In the genomic region with DNA sequence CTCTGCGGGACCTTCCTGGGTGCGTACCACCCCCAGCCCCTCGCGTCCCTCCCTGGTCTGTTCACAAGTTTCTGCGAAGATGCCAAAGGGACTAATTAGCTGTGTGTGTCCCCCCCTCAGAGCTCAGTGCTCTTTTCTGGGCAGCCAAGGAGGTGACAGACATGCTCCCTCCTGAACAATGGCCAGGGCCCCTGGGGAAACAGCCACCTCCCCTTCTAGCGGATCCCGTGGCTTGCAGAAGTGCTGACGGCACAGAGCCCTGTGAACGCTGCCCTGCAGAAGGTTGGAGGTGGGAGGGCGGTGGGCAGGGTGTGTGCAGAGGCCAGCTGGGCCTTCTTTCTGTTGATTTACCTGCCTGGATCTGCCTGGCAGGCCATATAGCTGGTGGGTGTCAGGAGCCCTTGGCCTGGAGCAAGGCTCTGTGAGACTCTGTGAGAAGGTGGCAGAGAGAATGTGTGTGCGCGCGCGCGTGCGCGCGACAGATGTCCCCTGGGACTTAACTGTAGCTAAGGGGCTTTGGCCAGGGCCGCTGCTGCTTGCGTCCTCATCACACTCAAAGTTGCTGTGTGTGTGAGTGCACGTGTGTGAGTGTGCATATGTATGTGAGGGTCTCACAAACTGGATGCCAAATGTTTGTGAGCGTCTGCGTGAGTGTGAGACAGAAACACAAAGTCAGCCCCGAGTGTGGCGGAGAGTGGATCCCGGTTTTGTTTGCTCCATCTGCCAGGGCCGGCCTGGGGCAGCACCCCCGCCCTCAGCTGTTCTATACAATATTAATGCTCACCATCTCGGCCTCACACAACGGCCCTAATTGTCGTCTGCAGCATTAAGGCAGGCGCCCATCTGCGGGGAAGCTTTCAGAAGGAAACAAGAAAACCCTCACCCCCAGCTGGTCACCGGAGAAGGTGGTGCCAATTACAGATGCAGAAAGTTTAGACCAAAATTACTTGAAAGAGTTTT, we compare ENCODE assay signal across 17 cellular contexts. TPM values are rescaled to one million over a fixed set of nuclear protein-coding genes. Genes with fewer than 3 reads are reported as not detected.
DNase-seq lines count a peak whose midpoint lies in the region; ATAC-seq and TF ChIP-seq lines count a peak whose summit lies in the region.
"Had no signal": no experiment of that assay in that cellular context is flagged by ENCODE, and none has a peak within 500 bp of the region (broad histone marks: within the 10 kb centered on the region; RNA-seq: fewer than 3 reads in every experiment).

No MANE protein-coding gene starts in this region.

- in situ Hi-C loops in mammary epithelial cell (cut with MboI; ENCODE audit: low sequenced_read_pairs in 2 of 2) = no loop called here

- no peak overlapping the region for H2AFZ ChIP-seq in mammary epithelial cell (ENCODE audit: low read depth, low read length)

- no peaks in the 10 kb centered on the region for H3K79me2 ChIP-seq in mammary epithelial cell (ENCODE audit: insufficient read depth, low read length)

- H3K4me3 ChIP-seq in right cardiac atrium (ENCODE audit: low read length) (no peak overlapping the region), endodermal cell (ENCODE audit: low read length) (peak overlapping the region; percentile 81), esophagus squamous epithelium (no peak overlapping the region), mammary epithelial cell (replicated peaks in 1 of 3; ENCODE audit: insufficient read depth in 1 of 3, low read depth in 2 of 3, low read length in 3 of 3) (no peak overlapping the region)
- H3K4me3 ChIP-seq: lung had no signal

- intact Hi-C loops in right cardiac atrium (cut with DNase I) (no loop called here), left cardiac atrium (cut with DNase I) (no loop called here), esophagus squamous epithelium (cut with DNase I) (no loop called here), mammary epithelial cell (cut with micrococcal nuclease) (no loop called here)

- CTCF ChIA-PET in mammary epithelial cell (lab: Charles Lee; ENCODE audit: low non-redundant PET) = no interaction called here

- ATAC-seq in right cardiac atrium = no peak
- ATAC-seq in left cardiac atrium = no peak

- no peaks in the 10 kb centered on the region for H4K20me1 ChIP-seq in mammary epithelial cell (ENCODE audit: insufficient read depth, low read length)

- H3K4me2 ChIP-seq in mammary epithelial cell (ENCODE audit: insufficient read depth, low read depth, low read length) = no peak overlapping the region

- H3K27me3 Mint-ChIP-seq in endodermal cell (ENCODE audit: insufficient read depth) = peaks cover 16% of the 10 kb centered on the region

- no peak for TF ChIP-seq CTCF in endodermal cell (conservative IDR thresholded peaks at IDR 0.05)
- TF ChIP-seq CTCF in esophagus squamous epithelium (IDR thresholded peaks at IDR 0.05) = no peak
- no peak for TF ChIP-seq CTCF in mammary epithelial cell (conservative IDR thresholded peaks at IDR 0.05 in 1 of 2, IDR thresholded peaks at IDR 0.05 in 1 of 2; ENCODE audit: extremely low read depth in 1 of 2, insufficient read depth in 1 of 2, low read depth in 1 of 2, low read length in 2 of 2)

- H3K27me3 ChIP-seq in right cardiac atrium (ENCODE audit: control insufficient read depth, insufficient read depth) (no peaks in the 10 kb centered on the region), endodermal cell (ENCODE audit: control insufficient read depth, insufficient read depth, low read length, poor library complexity, severe bottlenecking) (peaks cover 23% of the 10 kb centered on the region), esophagus squamous epithelium (peaks cover 3 to 100% (median 9%) of the 10 kb centered on the region in 4 donors), mammary epithelial cell (ENCODE audit: insufficient read depth, low read length) (peaks cover 21% of the 10 kb centered on the region)

- 47% methylated on average over 34 of the region's 34 CpGs for WGBS in right cardiac atrium
- WGBS in endodermal cell (ENCODE audit: insufficient coverage in 1 of 2, insufficient read length in 1 of 2), 2 experiments = 38 to 45% methylated on average over 19 to 34 of the region's 34 CpGs
- WGBS in esophagus squamous epithelium, 2 donors = 45 to 63% methylated on average over 23 to 32 of the region's 34 CpGs
- 54% methylated on average over 27 of the region's 34 CpGs for WGBS in mammary epithelial cell (ENCODE audit: low coverage, missing lambda C conversion rate)

- DNase-seq in right cardiac atrium (peak in 2 of 3 donors; percentile 10 to 23), left cardiac atrium (no peak), NCI-H2171 (lab: John Stamatoyannopoulos, UW) (peak; percentile 66), endodermal cell (peak; percentile 90), AG20443 (ENCODE audit: low spot score) (no peak), activated gamma-delta T cell (lab: John Stamatoyannopoulos, UW) (no peak), esophagus squamous epithelium (lab: John Stamatoyannopoulos, UW) (no peak), mammary epithelial cell (no peak)
- DNase-seq: activated T-cell treated with anti-CD3 and anti-CD28 coated beads, Interleukin-2, amount 50 U/mL, for 1 hour; NCI-H1930 had no signal

- H3K4me1 ChIP-seq in right cardiac atrium (ENCODE audit: control insufficient read depth, insufficient read depth, low read length) (no peaks in the 10 kb centered on the region), endodermal cell (ENCODE audit: control insufficient read depth, insufficient read depth, low read length) (peaks cover 7% of the 10 kb centered on the region), esophagus squamous epithelium (peaks cover 0 to 23% (median 4%) of the 10 kb centered on the region in 3 donors), mammary epithelial cell (ENCODE audit: insufficient read depth, low read length) (no peaks in the 10 kb centered on the region)

- H3K9me3 Mint-ChIP-seq in endodermal cell = no peaks in the 10 kb centered on the region
- H3K9me3 Mint-ChIP-seq: central memory CD8-positive, alpha-beta T cell; nephron had no signal

- H3K36me3 ChIP-seq in endodermal cell (ENCODE audit: control insufficient read depth, insufficient read depth, low read length) (no peaks in the 10 kb centered on the region), esophagus squamous epithelium (no peaks in the 10 kb centered on the region), mammary epithelial cell (ENCODE audit: insufficient read depth, low read length) (no peaks in the 10 kb centered on the region)

- BruUV-seq in mammary epithelial cell (replicated peaks; lab: Mats Ljungman, UMichigan) = no TSS peak

- H3K4me1 Mint-ChIP-seq in endodermal cell = peaks cover 39% of the 10 kb centered on the region

- no peaks in the 10 kb centered on the region for H3K36me3 Mint-ChIP-seq in endodermal cell (ENCODE audit: low read depth)

- H3K9me3 ChIP-seq in right cardiac atrium (ENCODE audit: control insufficient read depth, low read length) (no peaks in the 10 kb centered on the region), endodermal cell (ENCODE audit: control insufficient read depth, low read length) (no peaks in the 10 kb centered on the region), esophagus squamous epithelium (no peaks in the 10 kb centered on the region), mammary epithelial cell (replicated peaks; ENCODE audit: insufficient read depth, low read length) (no peaks in the 10 kb centered on the region)

- peak overlapping the region; percentile 36 for H3K9ac ChIP-seq in endodermal cell (ENCODE audit: extremely low read depth, low read length, poor library complexity, severe bottlenecking)
- H3K9ac ChIP-seq in mammary epithelial cell (ENCODE audit: insufficient read depth, low read length) = no peak overlapping the region

- dilution Hi-C loops in mammary epithelial cell (cut with HindIII; ENCODE audit: low sequenced_read_pairs) = loop anchor here (5.0 kb wide), 3 partner anchors 56 to 86 kb away; no protein-coding TSS in a partner anchor

- H3K27ac ChIP-seq in right cardiac atrium (ENCODE audit: low read length) (no peak overlapping the region), endodermal cell (ENCODE audit: low read depth, low read length) (peak overlapping the region; percentile 92), esophagus squamous epithelium (no peak overlapping the region), mammary epithelial cell (ENCODE audit: insufficient read depth, low read depth, low read length) (no peak overlapping the region)

- no peak for TF ChIP-seq POLR2A in esophagus squamous epithelium (IDR thresholded peaks at IDR 0.05)

- peak overlapping the region; percentile 46 for H3K4me3 Mint-ChIP-seq in endodermal cell
- H3K4me3 Mint-ChIP-seq: central memory CD8-positive, alpha-beta T cell; nephron had no signal

- peak overlapping the region; percentile 87 for H3K27ac Mint-ChIP-seq in endodermal cell
- H3K27ac Mint-ChIP-seq: nephron had no signal

RNA-seq across cellular contexts. Expression of gene MYT1, which starts 3.4 kb away (rescaled TPM):
- total RNA-seq in right cardiac atrium (1 to 10 TPM in 3 of 4 donors, under 1 TPM in 1; 0.31 to 1.5 (median 1.3) TPM), left cardiac atrium (under 1 TPM; 0.21 to 0.34 TPM), endodermal cell (1 to 10 TPM; 2.4 to 4.5 TPM), esophagus squamous epithelium (not detected), mammary epithelial cell (not detected)
- polyA plus RNA-seq in right cardiac atrium (0.57 TPM), mammary epithelial cell (0.02 TPM)
- 9.6 TPM for polyA plus RNA-seq in endodermal cell (2013, experiment 1 of 2)
- 8.4 TPM for polyA plus RNA-seq in endodermal cell (2013, experiment 2 of 2)
- polyA minus RNA-seq in mammary epithelial cell = not detected
- total RNA-seq: fibroblast of villous mesenchyme, sciatic nerve, subcutaneous adipose tissue had no signal

RNA-seq across cellular contexts. Expression of gene NPBWR2, which starts 53.5 kb away (rescaled TPM):
- total RNA-seq in right cardiac atrium = not detected
- polyA plus RNA-seq in right cardiac atrium = not detected
- total RNA-seq in left cardiac atrium = not detected
- total RNA-seq in endodermal cell = not detected
- not detected for polyA plus RNA-seq in endodermal cell (2013, experiment 1 of 2)
- polyA plus RNA-seq in endodermal cell (2013, experiment 2 of 2) = not detected
- total RNA-seq in esophagus squamous epithelium = not detected
- total RNA-seq in mammary epithelial cell = not detected
- not detected for polyA plus RNA-seq in mammary epithelial cell
- polyA minus RNA-seq in mammary epithelial cell = not detected
- total RNA-seq: fibroblast of villous mesenchyme, lung, sciatic nerve, SK-MEL-5, subcutaneous adipose tissue had no signal
- polyA plus RNA-seq: lung had no signal

Comparison
In these comparisons a context has a peak if more than half of its experiments do, and no peak if none do; other contexts are left out.
1. DNase-seq: peak in right cardiac atrium (2 of 3), NCI-H2171 (single experiment) and endodermal cell (single experiment); none in left cardiac atrium (single experiment), AG20443 (single experiment), activated gamma-delta T cell (single experiment), esophagus squamous epithelium (single experiment) and mammary epithelial cell (single experiment).